In the genomic region with DNA sequence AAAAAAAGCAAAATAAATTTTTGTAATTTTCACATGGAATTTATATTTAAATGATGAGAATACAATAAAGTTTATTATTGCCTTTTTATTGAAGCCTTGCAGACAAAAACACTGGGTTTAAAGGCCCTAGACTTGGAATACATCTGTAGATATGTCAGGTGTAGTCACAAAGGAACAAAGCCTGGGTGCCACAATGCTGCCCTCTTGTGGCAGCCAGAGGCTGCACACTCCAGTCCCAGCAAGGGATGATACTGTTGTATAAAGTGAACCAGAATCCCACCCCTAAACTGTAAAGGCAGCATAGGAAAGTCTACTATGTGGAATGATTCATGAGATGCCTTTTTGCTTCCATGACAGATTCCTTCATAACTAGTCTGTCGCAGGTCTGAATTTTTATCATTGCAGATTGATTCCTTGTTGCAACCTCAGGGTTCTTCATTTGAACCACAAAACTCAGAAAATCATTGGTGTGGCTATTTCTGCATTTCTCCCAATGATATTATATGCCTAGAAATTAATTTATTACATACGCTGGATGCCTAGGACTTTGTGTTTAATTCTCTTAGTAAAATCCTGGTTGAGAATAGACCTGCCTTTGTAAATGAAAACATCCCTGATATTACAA, we compare ENCODE assay signal across 8 cellular contexts. TPM values are rescaled to one million over a fixed set of nuclear protein-coding genes. Genes with fewer than 3 reads are reported as not detected.
DNase-seq lines count a peak whose midpoint lies in the region; ATAC-seq, FAIRE-seq and TF ChIP-seq lines count a peak whose summit lies in the region.

No MANE protein-coding gene starts in this region.

- ATAC-seq in GM18909 (IDR thresholded peaks at IDR 0.05; ENCODE audit: poor library complexity, unreplicated experiment) (peak; percentile 91), HG03175 (IDR thresholded peaks at IDR 0.05; ENCODE audit: unreplicated experiment) (peak; percentile 92)

- no peak overlapping the region for H3K14ac ChIP-seq in H1 (ENCODE audit: insufficient read length)

- no peaks in the 10 kb centered on the region for H3K27me3 Mint-ChIP-seq in activated CD4-positive, alpha-beta memory T cell treated with anti-CD3 and anti-CD28 coated beads for 36 hours

- no peak overlapping the region for H3K4ac ChIP-seq in H1 (replicated peaks; ENCODE audit: insufficient read length, low read depth, low read length)

- H4K20me1 ChIP-seq in H1 (replicated peaks in 1 of 2; ENCODE audit: control insufficient read depth in 1 of 2, insufficient read depth in 2 of 2, low read length in 2 of 2), result no peaks in the 10 kb centered on the region

- H2BK12ac ChIP-seq in H1 (ENCODE audit: low read depth, low read length), result no peak overlapping the region

- no peak for TF ChIP-seq EP300 in H1 (IDR thresholded peaks at IDR 0.05; ENCODE audit: borderline replicate concordance in 1 of 2, low read depth in 2 of 2, low read length in 2 of 2)

- H3K56ac ChIP-seq in H1 (replicated peaks; ENCODE audit: insufficient read length, low read depth, low read length), result no peak overlapping the region

- intact Hi-C loops in activated CD4-positive, alpha-beta memory T cell treated with anti-CD3 and anti-CD28 coated beads for 36 hours (cut with micrococcal nuclease), result loop anchor here (1.0 to 5.0 kb wide), 3 partner anchors 109 to 323 kb away; a partner anchor contains a TSS

- H2BK15ac ChIP-seq in H1 (ENCODE audit: low read length), result no peak overlapping the region

- no peaks in the 10 kb centered on the region for H3K23me2 ChIP-seq in H1 (ENCODE audit: low read depth, low read length)

- H3K9me3 ChIP-seq in H1 (ENCODE audit: insufficient read depth in 2 of 2, low read depth in 1 of 2, low read length in 1 of 2), result no peaks in the 10 kb centered on the region

- no peaks in the 10 kb centered on the region for H3K79me1 ChIP-seq in H1 (ENCODE audit: low read depth, low read length)

- no peak overlapping the region for H2BK120ac ChIP-seq in H1 (replicated peaks; ENCODE audit: low read depth, low read length)

- no peak overlapping the region for H4K5ac ChIP-seq in H1 (ENCODE audit: insufficient read length, low read depth, low read length)

- no peaks in the 10 kb centered on the region for H3K79me2 ChIP-seq in H1 (ENCODE audit: control insufficient read depth in 1 of 2, insufficient read depth in 2 of 2, low read length in 2 of 2)

- H3K9me3 Mint-ChIP-seq in activated CD4-positive, alpha-beta memory T cell treated with anti-CD3 and anti-CD28 coated beads for 36 hours, result no peaks in the 10 kb centered on the region

- no peak overlapping the region for H3K4me3 Mint-ChIP-seq in activated CD4-positive, alpha-beta memory T cell treated with anti-CD3 and anti-CD28 coated beads for 36 hours

- CTCF ChIA-PET in activated CD4-positive, alpha-beta memory T cell treated with anti-CD3 and anti-CD28 coated beads for 36 hours (lab: Charles Lee), result interaction anchor here (0.7 to 2.2 kb wide), 17 partner anchors 8 to 466 kb away, joined by 3 to 21 read pairs (median 4); no protein-coding TSS in a partner anchor
- CTCF ChIA-PET in H1 (lab: Charles Lee; ENCODE audit: partially characterized antibody), result interaction anchor here (0.6 to 3.9 kb wide), 29 partner anchors 8 to 496 kb away, joined by 3 to 38 read pairs (median 3); no protein-coding TSS in a partner anchor

- peak; percentile 84 to 97 (median 92) for TF ChIP-seq CTCF in H1 (IDR thresholded peaks at IDR 0.05; ENCODE audit: control extremely low read depth in 1 of 3, insufficient read depth in 1 of 3, low read depth in 1 of 3, low read length in 3 of 3)

- no peak overlapping the region for H3K4me3 ChIP-seq in H1 (ENCODE audit: extremely low read depth in 1 of 4, insufficient read depth in 2 of 4, low read depth in 3 of 4, low read length in 4 of 4)

- H3K36me3 Mint-ChIP-seq in activated CD4-positive, alpha-beta memory T cell treated with anti-CD3 and anti-CD28 coated beads for 36 hours, result peaks cover 1% of the 10 kb centered on the region

- H3K18ac ChIP-seq in H1 (ENCODE audit: extremely low read depth, low read length), result no peak overlapping the region

- H2AFZ ChIP-seq in H1 (ENCODE audit: low read length), result no peak overlapping the region

- no peak overlapping the region for H4K91ac ChIP-seq in H1 (replicated peaks; ENCODE audit: insufficient read length, low read length)

- no peaks in the 10 kb centered on the region for H3K4me1 Mint-ChIP-seq in activated CD4-positive, alpha-beta memory T cell treated with anti-CD3 and anti-CD28 coated beads for 36 hours (ENCODE audit: low read depth)

- peak; percentile 68 for FAIRE-seq in H1 (lab: Jason Lieb, UNC)

- no peak overlapping the region for H2AK5ac ChIP-seq in H1 (ENCODE audit: low read depth, low read length)

- H3K4me2 ChIP-seq in H1 (ENCODE audit: insufficient read depth in 1 of 2, low read depth in 2 of 2, low read length in 2 of 2), result no peak overlapping the region

- no peak overlapping the region for H3K9ac ChIP-seq in H1 (replicated peaks in 1 of 4; ENCODE audit: extremely low read depth in 1 of 4, low read depth in 3 of 4, low read length in 3 of 4)

- no peak overlapping the region for H4K8ac ChIP-seq in H1 (ENCODE audit: extremely low read depth, insufficient read depth, low read length)

- no peak overlapping the region for H3K23ac ChIP-seq in H1 (ENCODE audit: insufficient read length)

- TF ChIP-seq POLR2A in H1 (IDR thresholded peaks at IDR 0.05; ENCODE audit: control extremely low read depth in 1 of 2, low read depth in 2 of 2, low read length in 2 of 2), result no peak

- DNase-seq in C1 segment of cervical spinal cord (lab: John Stamatoyannopoulos, UW) (peak in 11 of 14 donors; percentile 0 to 49 (median 15)), NCI-H748 (lab: John Stamatoyannopoulos, UW; ENCODE audit: unreplicated experiment) (peak; percentile 68), H1 (ENCODE audit: low read depth in 1 of 2, low spot score in 2 of 2) (peak; percentile 15 to 78), midbrain (lab: John Stamatoyannopoulos, UW) (peak; percentile 66)
- DNase-seq in activated CD4-positive, alpha-beta memory T cell treated with anti-CD3 and anti-CD28 coated beads for 36 hours, result peak; percentile 75
- DNase-seq in stimulated activated CD8-positive, alpha-beta memory T cell treated with anti-CD3 and anti-CD28 coated beads, Interleukin-4, amount 100 ng/mL, for 48 hours, result peak; percentile 68

- H3K27me3 ChIP-seq in H1 (replicated peaks in 1 of 4; ENCODE audit: control insufficient read depth in 3 of 4, extremely low read depth in 1 of 4, insufficient read depth in 3 of 4, low read length in 3 of 4), result no peaks in the 10 kb centered on the region

- H3K27ac ChIP-seq in H1 (ENCODE audit: low read depth, low read length), result no peak overlapping the region

- H2BK20ac ChIP-seq in H1 (ENCODE audit: low read length), result no peak overlapping the region

- peak; percentile 90 to 91 for TF ChIP-seq RAD21 in H1 (IDR thresholded peaks at IDR 0.05 in 1 of 2, conservative IDR thresholded peaks at IDR 0.05 in 1 of 2; ENCODE audit: low read depth in 2 of 2, low read length in 2 of 2)

- POLR2A ChIA-PET in activated CD4-positive, alpha-beta memory T cell treated with anti-CD3 and anti-CD28 coated beads for 36 hours (lab: Charles Lee), result no interaction called here
- POLR2A ChIA-PET in H1 (lab: Charles Lee; ENCODE audit: partially characterized antibody), result no interaction called here

- H3K4me1 ChIP-seq in H1 (replicated peaks in 1 of 4; ENCODE audit: control insufficient read depth in 3 of 4, insufficient read depth in 4 of 4, low read length in 3 of 4), result no peaks in the 10 kb centered on the region

- no peak overlapping the region for H3K27ac Mint-ChIP-seq in activated CD4-positive, alpha-beta memory T cell treated with anti-CD3 and anti-CD28 coated beads for 36 hours

- 25% methylated on average over 2 of the region's 2 CpGs; no CpG with 5 or more reads in 1 of the 2 experiments for WGBS in H1 (ENCODE audit: extremely low coverage in 1 of 2, insufficient coverage in 1 of 2, insufficient read length in 1 of 2, insufficient replicate concordance in 2 of 2, low coverage in 1 of 2, low lambda C conversion rate in 2 of 2, missing lambda C conversion rate in 1 of 2), 2 experiments

- H3K36me3 ChIP-seq in H1 (ENCODE audit: control insufficient read depth in 2 of 4, insufficient read depth in 4 of 4, low read length in 3 of 4), result no peaks in the 10 kb centered on the region

- H2BK5ac ChIP-seq in H1 (ENCODE audit: low read depth, low read length), result no peak overlapping the region

TF ChIP-seq in H1, 55 proteins besides CTCF, POLR2A, EP300 and RAD21 (continues in another document):
- TF ChIP-seq MAFK (IDR thresholded peaks at IDR 0.05; ENCODE audit: low read depth, low read length) (peak; percentile 19; the same call in 1 of the 2 replicates), PHF8 (conservative IDR thresholded peaks at IDR 0.05; ENCODE audit: low read depth, low read length) (no peak), NANOG (IDR thresholded peaks at IDR 0.05; ENCODE audit: insufficient read depth, low read depth, low read length, poor library complexity, severe bottlenecking) (no peak)

RNA-seq across cellular contexts. Expression of a gene that starts 37.0 kb away (rescaled TPM):
- 1 to 10 TPM in 1 of 2 experiments, under 1 TPM in 1; 0.87 to 1.1 TPM for total RNA-seq in activated CD4-positive, alpha-beta memory T cell treated with anti-CD3 and anti-CD28 coated beads for 36 hours
- total RNA-seq in H1 (2021; fragmentation: NEBNext Ultra II Directional; extraction: Animal tissue kit (Norgen Biotek cat#: 25700)), result 0.33 and 0.37 TPM in 2 replicates
- 0.03 and 0.08 TPM in 2 replicates for polyA plus RNA-seq in H1 (2011; rRNA removed)
- polyA plus RNA-seq in H1 (2011; cell fraction: cytosol; rRNA removed), result 0.09 TPM
- 0.07 TPM for polyA plus RNA-seq in H1 (2011; cell fraction: nucleus; rRNA removed)
- 0.20 to 0.32 TPM (median 0.22 TPM) in 4 replicates for polyA plus RNA-seq in H1 (2012, experiment 1 of 2)
- 0.04 TPM for polyA plus RNA-seq in H1 (2012, experiment 2 of 2)
- 0.18 TPM for polyA plus RNA-seq in H1 (2013, experiment 1 of 2)
- polyA plus RNA-seq in H1 (2013, experiment 2 of 2), result 0.18 TPM
- polyA minus RNA-seq in H1 (2011; rRNA and poly(A)+ RNA removed), result 0.16 TPM in 1 of 2 replicates, not detected in the other
- not detected for polyA minus RNA-seq in H1 (2011; cell fraction: cytosol; rRNA and poly(A)+ RNA removed)
- polyA minus RNA-seq in H1 (2011; cell fraction: nucleus; rRNA and poly(A)+ RNA removed), result not detected

RNA-seq across cellular contexts. Expression of a gene that starts 53.7 kb away (rescaled TPM):
- total RNA-seq in activated CD4-positive, alpha-beta memory T cell treated with anti-CD3 and anti-CD28 coated beads for 36 hours, result 10 to 100 TPM; 86.9 to 91.3 TPM
- 83.8 and 84.6 TPM in 2 replicates for total RNA-seq in H1 (2021; fragmentation: NEBNext Ultra II Directional; extraction: Animal tissue kit (Norgen Biotek cat#: 25700))
- polyA plus RNA-seq in H1 (2011; rRNA removed), result 74.4 and 109 TPM in 2 replicates
- polyA plus RNA-seq in H1 (2011; cell fraction: cytosol; rRNA removed), result 123 TPM
- polyA plus RNA-seq in H1 (2011; cell fraction: nucleus; rRNA removed), result 33.9 TPM
- polyA plus RNA-seq in H1 (2012, experiment 1 of 2), result 58.9 to 78.5 TPM (median 65.4 TPM) in 4 replicates
- polyA plus RNA-seq in H1 (2012, experiment 2 of 2), result 74.5 TPM
- 128 TPM for polyA plus RNA-seq in H1 (2013, experiment 1 of 2)
- polyA plus RNA-seq in H1 (2013, experiment 2 of 2), result 143 TPM
- 41.8 and 44.3 TPM in 2 replicates for polyA minus RNA-seq in H1 (2011; rRNA and poly(A)+ RNA removed)
- 20.8 TPM for polyA minus RNA-seq in H1 (2011; cell fraction: cytosol; rRNA and poly(A)+ RNA removed)
- 51.4 TPM for polyA minus RNA-seq in H1 (2011; cell fraction: nucleus; rRNA and poly(A)+ RNA removed)

Comparison
In these comparisons a context has a peak if more than half of its experiments do, and no peak if none do; other contexts are left out.
1. DNase-seq: peak in every context shown above with its lines; median percentile 75 in activated CD4-positive, alpha-beta memory T cell treated with anti-CD3 and anti-CD28 coated beads for 36 hours; 68 in NCI-H748; 68 in stimulated activated CD8-positive, alpha-beta memory T cell treated with anti-CD3 and anti-CD28 coated beads, Interleukin-4, amount 100 ng/mL, for 48 hours; 66 in midbrain; 46 in H1; 15 in C1 segment of cervical spinal cord.